1 cellular context compared by ENCODE assay signal in the genomic region with DNA sequence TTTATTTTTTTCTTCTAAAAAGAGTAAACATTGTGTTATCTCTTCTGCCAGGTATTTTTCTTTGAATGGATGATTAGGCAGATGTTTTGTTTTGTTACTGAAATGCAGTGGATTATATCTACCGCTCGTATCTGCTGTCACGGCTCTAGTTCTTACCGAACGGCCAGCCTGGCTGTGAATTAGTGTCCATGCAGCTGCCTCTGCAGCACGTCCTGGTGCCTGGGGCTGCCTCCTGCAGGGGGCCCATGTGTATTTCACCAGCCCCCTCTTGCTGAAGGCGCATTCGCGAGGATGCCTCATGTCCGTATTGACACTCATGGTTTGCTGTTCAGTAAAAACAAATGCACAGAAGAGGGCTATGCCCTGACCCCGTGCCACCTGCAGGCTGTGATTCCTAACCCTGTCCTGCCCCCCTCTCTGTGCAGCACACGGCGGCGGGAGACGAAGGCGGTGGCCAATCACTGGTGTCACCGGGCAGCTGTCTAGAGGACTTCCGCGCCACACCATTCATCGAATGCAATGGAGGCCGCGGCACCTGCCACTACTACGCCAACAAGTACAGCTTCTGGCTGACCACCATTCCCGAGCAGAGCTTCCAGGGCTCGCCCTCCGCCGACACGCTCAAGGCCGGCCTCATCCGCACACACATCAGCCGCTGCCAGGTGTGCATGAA.
TF ChIP-seq lines count a peak whose summit lies in the region.

No MANE protein-coding gene starts in this region.

TF ChIP-seq in H1, 55 proteins besides CTCF, POLR2A, EP300 and RAD21 (continued from another document):
- TF ChIP-seq NANOG (IDR thresholded peaks at IDR 0.05; ENCODE audit: insufficient read depth, low read depth, low read length, poor library complexity, severe bottlenecking) (no peak), BRCA1 (IDR thresholded peaks at IDR 0.05; ENCODE audit: low read depth, low read length) (no peak), SIRT6 (IDR thresholded peaks at IDR 0.05; ENCODE audit: low read length) (no peak), EGR1 (IDR thresholded peaks at IDR 0.05; ENCODE audit: borderline replicate concordance, low read depth, low read length) (no peak), SAP30 (IDR thresholded peaks at IDR 0.05; ENCODE audit: insufficient read depth, insufficient replicate concordance, low read length) (no peak), HDAC6 (IDR thresholded peaks at IDR 0.05; ENCODE audit: low read depth, low read length) (no peak), EZH2 (IDR thresholded peaks at IDR 0.05; ENCODE audit: low read depth, low read length, severe bottlenecking) (no peak), SP4 (IDR thresholded peaks at IDR 0.05; ENCODE audit: low read length) (no peak), GABPA (IDR thresholded peaks at IDR 0.05; ENCODE audit: borderline replicate concordance, insufficient read depth, low read length) (no peak), ASH2L (IDR thresholded peaks at IDR 0.05; ENCODE audit: low read length) (no peak), CHD7 (IDR thresholded peaks at IDR 0.05; ENCODE audit: insufficient replicate concordance, low read length) (no peak), KDM4A (IDR thresholded peaks at IDR 0.05; ENCODE audit: low read depth, low read length, severe bottlenecking) (no peak), RBBP5 (IDR thresholded peaks at IDR 0.05; ENCODE audit: borderline replicate concordance, low read depth, low read length) (no peak)
- TF ChIP-seq, protein P1, sequence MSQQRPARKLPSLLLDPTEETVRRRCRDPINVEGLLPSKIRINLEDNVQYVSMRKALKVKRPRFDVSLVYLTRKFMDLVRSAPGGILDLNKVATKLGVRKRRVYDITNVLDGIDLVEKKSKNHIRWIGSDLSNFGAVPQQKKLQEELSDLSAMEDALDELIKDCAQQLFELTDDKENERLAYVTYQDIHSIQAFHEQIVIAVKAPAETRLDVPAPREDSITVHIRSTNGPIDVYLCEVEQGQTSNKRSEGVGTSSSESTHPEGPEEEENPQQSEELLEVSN (IDR thresholded peaks at IDR 0.05) = no peak
